ENCODE assay signal across 25 cellular contexts in genomic region chr2:30911327-30911726, GRCh38.
A peak's percentile ranks its signal among the peaks of the same experiment; 100 is the strongest.
DNase-seq lines count a peak whose midpoint lies in the region; ATAC-seq, FAIRE-seq and TF ChIP-seq lines count a peak whose summit lies in the region.
"Had no signal": no experiment of that assay in that cellular context is flagged by ENCODE, and none has a peak within 500 bp of the region (broad histone marks: within the 10 kb centered on the region; RNA-seq: fewer than 3 reads in every experiment).

No MANE protein-coding gene starts in this region.

- ATAC-seq in left ventricle myocardium superior, result no peak
- ATAC-seq: GM12878 had no signal

- H3K36me3 ChIP-seq in bronchial epithelial cell (ENCODE audit: control insufficient read depth, insufficient read depth, low read length), result no peaks in the 10 kb centered on the region

- no peaks in the 10 kb centered on the region for H3K27me3 ChIP-seq in bronchial epithelial cell (ENCODE audit: control insufficient read depth, insufficient read depth, low read length)

- no peak overlapping the region for H3K4me3 ChIP-seq in bronchial epithelial cell (ENCODE audit: low read depth, low read length)
- H3K4me3 ChIP-seq: BLaER1 treated with 17β-estradiol and CSF1 and Interleukin-3, amounts not matched to agents 10 nM and 100 nM; GM12878 had no signal

- intact Hi-C loops in cardiac septum (cut with DNase I), result no loop called here
- intact Hi-C loops in left ventricle myocardium superior (cut with micrococcal nuclease), result no loop called here

- DNase-seq in cardiac septum (ENCODE audit: low spot score), result peak; percentile 15
- DNase-seq in left ventricle myocardium superior, result no peak
- DNase-seq in bronchial epithelial cell (ENCODE audit: low read depth), result no peak
- DNase-seq in mesenteric fat pad (ENCODE audit: low spot score), result peak; percentile 26
- no peak for DNase-seq in SKM-1 treated with dmso at 0.1 percent for 144 hours (lab: John Stamatoyannopoulos, UW; ENCODE audit: unreplicated experiment)
- DNase-seq in NCI-H345 treated with DMSO at 0.1 percent for 48 hours (lab: John Stamatoyannopoulos, UW; ENCODE audit: unreplicated experiment), result no peak
- no peak for DNase-seq in middle frontal gyrus (ENCODE audit: extremely low spot score, low spot score)
- DNase-seq: 8988T; AML-193; CD4-positive, alpha-beta memory T cell; CD4-positive, CD25-positive, alpha-beta regulatory T cell; CD8-positive, alpha-beta memory T cell; COR-L47; DMS 273 treated with DMSO at 0.1 percent for 48 hours; DMS153; DMS53; DMS79; DND-41; EL; GDM1 had no signal

- FAIRE-seq in bronchial epithelial cell (lab: Jason Lieb, UNC), result peak; percentile 68
- FAIRE-seq: A204.1, GM12878, GM12892, GM19239 had no signal

- no peak for TF ChIP-seq CTCF in bronchial epithelial cell (IDR thresholded peaks at IDR 0.05; ENCODE audit: insufficient read depth, low read length, severe bottlenecking)

Comparison
In these comparisons a context has a peak if more than half of its experiments do, and no peak if none do; other contexts are left out.
1. DNase-seq: peak in cardiac septum (single experiment) and mesenteric fat pad (single experiment); none in left ventricle myocardium superior (single experiment), bronchial epithelial cell (single experiment), SKM-1 treated with dmso at 0.1 percent for 144 hours (single experiment), NCI-H345 treated with DMSO at 0.1 percent for 48 hours (single experiment) and middle frontal gyrus (single experiment).